In the genomic region with DNA sequence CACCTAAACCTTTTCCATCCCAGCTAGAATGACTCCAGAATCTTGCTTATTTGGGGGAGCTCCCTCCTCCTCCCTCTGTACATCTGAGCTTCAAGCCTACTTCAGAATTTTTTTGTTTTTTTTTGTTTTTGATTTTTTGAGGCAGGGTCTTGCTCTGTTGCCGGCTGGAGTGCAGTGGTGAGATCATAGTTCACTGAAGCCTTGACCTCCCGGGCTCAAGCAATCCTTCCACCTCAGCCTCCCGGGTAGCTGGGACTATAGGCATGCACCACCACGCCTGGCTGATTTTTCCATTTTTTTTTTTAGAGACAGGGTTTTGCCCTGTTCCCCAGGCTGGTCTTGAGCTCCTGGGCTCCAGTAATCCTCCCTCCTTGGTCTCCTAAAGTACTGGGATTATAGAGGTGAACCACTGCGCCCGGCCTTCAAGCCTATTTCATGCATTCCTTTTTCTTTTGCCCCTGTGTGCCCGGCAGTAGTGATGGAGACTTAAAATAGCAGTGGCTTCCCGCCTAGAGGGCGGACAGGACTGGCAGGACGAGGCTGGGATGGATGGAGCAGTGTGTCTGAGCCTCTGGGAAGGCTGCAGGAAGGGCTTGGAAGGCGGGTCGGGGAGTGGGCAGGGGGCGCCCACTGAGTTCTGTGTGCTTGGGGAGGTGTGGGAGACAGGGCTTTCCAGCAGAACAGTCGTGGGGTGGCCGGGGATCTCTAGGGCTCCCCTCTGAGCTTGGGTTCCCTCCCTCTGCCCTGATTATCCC, we compare ENCODE assay signal across 2 cellular contexts.
TF ChIP-seq lines count a peak whose summit lies in the region.

No MANE protein-coding gene starts in this region.

TF ChIP-seq in GM23338, 12 proteins besides CTCF, POLR2A, EP300 and RAD21 (continued from another document):
- TF ChIP-seq, protein P1, sequence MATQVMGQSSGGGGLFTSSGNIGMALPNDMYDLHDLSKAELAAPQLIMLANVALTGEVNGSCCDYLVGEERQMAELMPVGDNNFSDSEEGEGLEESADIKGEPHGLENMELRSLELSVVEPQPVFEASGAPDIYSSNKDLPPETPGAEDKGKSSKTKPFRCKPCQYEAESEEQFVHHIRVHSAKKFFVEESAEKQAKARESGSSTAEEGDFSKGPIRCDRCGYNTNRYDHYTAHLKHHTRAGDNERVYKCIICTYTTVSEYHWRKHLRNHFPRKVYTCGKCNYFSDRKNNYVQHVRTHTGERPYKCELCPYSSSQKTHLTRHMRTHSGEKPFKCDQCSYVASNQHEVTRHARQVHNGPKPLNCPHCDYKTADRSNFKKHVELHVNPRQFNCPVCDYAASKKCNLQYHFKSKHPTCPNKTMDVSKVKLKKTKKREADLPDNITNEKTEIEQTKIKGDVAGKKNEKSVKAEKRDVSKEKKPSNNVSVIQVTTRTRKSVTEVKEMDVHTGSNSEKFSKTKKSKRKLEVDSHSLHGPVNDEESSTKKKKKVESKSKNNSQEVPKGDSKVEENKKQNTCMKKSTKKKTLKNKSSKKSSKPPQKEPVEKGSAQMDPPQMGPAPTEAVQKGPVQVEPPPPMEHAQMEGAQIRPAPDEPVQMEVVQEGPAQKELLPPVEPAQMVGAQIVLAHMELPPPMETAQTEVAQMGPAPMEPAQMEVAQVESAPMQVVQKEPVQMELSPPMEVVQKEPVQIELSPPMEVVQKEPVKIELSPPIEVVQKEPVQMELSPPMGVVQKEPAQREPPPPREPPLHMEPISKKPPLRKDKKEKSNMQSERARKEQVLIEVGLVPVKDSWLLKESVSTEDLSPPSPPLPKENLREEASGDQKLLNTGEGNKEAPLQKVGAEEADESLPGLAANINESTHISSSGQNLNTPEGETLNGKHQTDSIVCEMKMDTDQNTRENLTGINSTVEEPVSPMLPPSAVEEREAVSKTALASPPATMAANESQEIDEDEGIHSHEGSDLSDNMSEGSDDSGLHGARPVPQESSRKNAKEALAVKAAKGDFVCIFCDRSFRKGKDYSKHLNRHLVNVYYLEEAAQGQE (IDR thresholded peaks at IDR 0.05; ENCODE audit: unreplicated experiment): no peak
- TF ChIP-seq, protein P2, sequence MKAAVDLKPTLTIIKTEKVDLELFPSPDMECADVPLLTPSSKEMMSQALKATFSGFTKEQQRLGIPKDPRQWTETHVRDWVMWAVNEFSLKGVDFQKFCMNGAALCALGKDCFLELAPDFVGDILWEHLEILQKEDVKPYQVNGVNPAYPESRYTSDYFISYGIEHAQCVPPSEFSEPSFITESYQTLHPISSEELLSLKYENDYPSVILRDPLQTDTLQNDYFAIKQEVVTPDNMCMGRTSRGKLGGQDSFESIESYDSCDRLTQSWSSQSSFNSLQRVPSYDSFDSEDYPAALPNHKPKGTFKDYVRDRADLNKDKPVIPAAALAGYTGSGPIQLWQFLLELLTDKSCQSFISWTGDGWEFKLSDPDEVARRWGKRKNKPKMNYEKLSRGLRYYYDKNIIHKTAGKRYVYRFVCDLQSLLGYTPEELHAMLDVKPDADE (IDR thresholded peaks at IDR 0.05): no peak
- no peak for TF ChIP-seq POLR2AphosphoS5 (IDR thresholded peaks at IDR 0.05; ENCODE audit: low read depth)
- no peak for TF ChIP-seq JUNB (IDR thresholded peaks at IDR 0.05; ENCODE audit: unreplicated experiment)
- no peak for TF ChIP-seq STAT1 (IDR thresholded peaks at IDR 0.05; ENCODE audit: unreplicated experiment)

TF ChIP-seq in WTC11, 78 proteins besides CTCF, POLR2A, EP300 and RAD21 (continued from another document):
- TF ChIP-seq, protein P3, sequence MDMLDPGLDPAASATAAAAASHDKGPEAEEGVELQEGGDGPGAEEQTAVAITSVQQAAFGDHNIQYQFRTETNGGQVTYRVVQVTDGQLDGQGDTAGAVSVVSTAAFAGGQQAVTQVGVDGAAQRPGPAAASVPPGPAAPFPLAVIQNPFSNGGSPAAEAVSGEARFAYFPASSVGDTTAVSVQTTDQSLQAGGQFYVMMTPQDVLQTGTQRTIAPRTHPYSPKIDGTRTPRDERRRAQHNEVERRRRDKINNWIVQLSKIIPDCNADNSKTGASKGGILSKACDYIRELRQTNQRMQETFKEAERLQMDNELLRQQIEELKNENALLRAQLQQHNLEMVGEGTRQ (CRISPR knock-in tag; IDR thresholded peaks at IDR 0.05): no peak
- TF ChIP-seq, protein P4, sequence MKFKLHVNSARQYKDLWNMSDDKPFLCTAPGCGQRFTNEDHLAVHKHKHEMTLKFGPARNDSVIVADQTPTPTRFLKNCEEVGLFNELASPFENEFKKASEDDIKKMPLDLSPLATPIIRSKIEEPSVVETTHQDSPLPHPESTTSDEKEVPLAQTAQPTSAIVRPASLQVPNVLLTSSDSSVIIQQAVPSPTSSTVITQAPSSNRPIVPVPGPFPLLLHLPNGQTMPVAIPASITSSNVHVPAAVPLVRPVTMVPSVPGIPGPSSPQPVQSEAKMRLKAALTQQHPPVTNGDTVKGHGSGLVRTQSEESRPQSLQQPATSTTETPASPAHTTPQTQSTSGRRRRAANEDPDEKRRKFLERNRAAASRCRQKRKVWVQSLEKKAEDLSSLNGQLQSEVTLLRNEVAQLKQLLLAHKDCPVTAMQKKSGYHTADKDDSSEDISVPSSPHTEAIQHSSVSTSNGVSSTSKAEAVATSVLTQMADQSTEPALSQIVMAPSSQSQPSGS (CRISPR knock-in tag; IDR thresholded peaks at IDR 0.05; ENCODE audit: borderline replicate concordance, low read depth): no peak
- TF ChIP-seq NFE2L1 (CRISPR knock-in tag; IDR thresholded peaks at IDR 0.05): no peak
- no peak for TF ChIP-seq JAZF1 (CRISPR knock-in tag; IDR thresholded peaks at IDR 0.05)
